ENCODE assay signal across 25 cellular contexts in genomic region chr3:78178209-78178608, GRCh38.
"Had no signal": no experiment of that assay in that cellular context is flagged by ENCODE, and none has a peak within 500 bp of the region (broad histone marks: within the 10 kb centered on the region; RNA-seq: fewer than 3 reads in every experiment).

No MANE protein-coding gene starts in this region.

- H3K27me3 ChIP-seq: colonic mucosa, esophagus muscularis mucosa, esophagus squamous epithelium, foreskin keratinocyte, gastrocnemius medialis, gastroesophageal sphincter, heart left ventricle, heart right ventricle had no signal

- DNase-seq: colonic mucosa; cortex of kidney; dermis blood vessel endothelial cell; dorsolateral prefrontal cortex; effector CD4-positive, alpha-beta T cell; effector CD8-positive, alpha-beta T cell; effector memory CD4-positive, alpha-beta T cell; effector memory CD8-positive, alpha-beta T cell; endodermal cell; erythroblast; esophagus squamous epithelium; foreskin fibroblast; foreskin melanocyte; gastrocnemius medialis; glutamatergic neuron; head of caudate nucleus; heart left ventricle; heart right ventricle had no signal

- H3K4me1 ChIP-seq: colonic mucosa, esophagus muscularis mucosa, esophagus squamous epithelium, foreskin keratinocyte, gastrocnemius medialis, gastroesophageal sphincter, heart left ventricle, heart right ventricle had no signal

- H3K36me3 ChIP-seq: colonic mucosa, esophagus muscularis mucosa, esophagus squamous epithelium, gastrocnemius medialis, gastroesophageal sphincter, heart left ventricle, heart right ventricle had no signal

- H3K27me3 Mint-ChIP-seq: dendritic cell treated with granulocyte-macrophage colony-stimulating factor and Interleukin-4, amounts not matched to agents 40 ng/mL and 50 ng/mL, for 4 days; effector memory CD8-positive, alpha-beta T cell had no signal

- H3K4me3 Mint-ChIP-seq: dendritic cell treated with granulocyte-macrophage colony-stimulating factor and Interleukin-4, amounts not matched to agents 40 ng/mL and 50 ng/mL, for 4 days; effector memory CD8-positive, alpha-beta T cell; endodermal cell had no signal

- H3K4me3 ChIP-seq: colonic mucosa, coronary artery, dorsolateral prefrontal cortex, esophagus muscularis mucosa, esophagus squamous epithelium, gastrocnemius medialis, gastroesophageal sphincter, heart left ventricle, heart right ventricle had no signal

- H3K9me3 ChIP-seq: colonic mucosa, esophagus muscularis mucosa, esophagus squamous epithelium, gastrocnemius medialis, gastroesophageal sphincter, heart left ventricle, heart right ventricle had no signal

- ATAC-seq: effector memory CD8-positive, alpha-beta T cell; esophagus mucosa; foreskin keratinocyte; gastrocnemius medialis; gastroesophageal sphincter; heart left ventricle; heart right ventricle had no signal

- H3K9me3 Mint-ChIP-seq: endodermal cell had no signal

- H3K27ac ChIP-seq: colonic mucosa, coronary artery, dorsolateral prefrontal cortex, epithelial cell of prostate, esophagus muscularis mucosa, esophagus squamous epithelium, foreskin keratinocyte, gastrocnemius medialis, gastroesophageal sphincter, heart left ventricle, heart right ventricle had no signal

- H3K27ac Mint-ChIP-seq: dendritic cell treated with granulocyte-macrophage colony-stimulating factor and Interleukin-4, amounts not matched to agents 40 ng/mL and 50 ng/mL, for 4 days; effector memory CD8-positive, alpha-beta T cell; endodermal cell had no signal
